In genomic region chrX:53251307-53251706, GRCh38 we compare ENCODE assay signal across 17 cellular contexts. TPM values are rescaled to one million over a fixed set of nuclear protein-coding genes. Genes with fewer than 3 reads are reported as not detected.
DNase-seq lines count a peak whose midpoint lies in the region; TF ChIP-seq lines count a peak whose summit lies in the region.
"Had no signal": no experiment of that assay in that cellular context is flagged by ENCODE, and none has a peak within 500 bp of the region (broad histone marks: within the 10 kb centered on the region; RNA-seq: fewer than 3 reads in every experiment).

No MANE protein-coding gene starts in this region.

- DNase-seq in AG08395 (ENCODE audit: low spot score), result peak; percentile 25
- DNase-seq in HCEC 1CT, result peak; percentile 78
- no peak for DNase-seq in endothelial cell (ENCODE audit: low spot score)
- peak; percentile 67 to 81 for DNase-seq in foreskin fibroblast
- no peak for DNase-seq in NCI-H1048 (lab: John Stamatoyannopoulos, UW)
- no peak for DNase-seq in MV-4-11 (lab: John Stamatoyannopoulos, UW)
- DNase-seq in KG1 (lab: John Stamatoyannopoulos, UW), result no peak
- no peak for DNase-seq in progenitor cell of endocrine pancreas (ENCODE audit: low spot score, unreplicated experiment)
- DNase-seq: CD4-positive, CD25-positive, alpha-beta regulatory T cell; GM23248; NCI-H1092 treated with DMSO at 0.1 percent for 48 hours; NCI-H1694 treated with DMSO at 0.1 percent for 48 hours; NCI-H345; NCI-H526 had no signal

- no peaks in the 10 kb centered on the region for H3K9me3 Mint-ChIP-seq in endothelial cell (ENCODE audit: unreplicated experiment)
- H3K9me3 Mint-ChIP-seq in progenitor cell of endocrine pancreas (ENCODE audit: low read depth), result peaks cover 5% of the 10 kb centered on the region
- H3K9me3 Mint-ChIP-seq: CD4-positive, CD25-positive, alpha-beta regulatory T cell had no signal

- H3K4me3 Mint-ChIP-seq in endothelial cell (ENCODE audit: unreplicated experiment) (no peak overlapping the region), progenitor cell of endocrine pancreas (ENCODE audit: low read depth) (no peak overlapping the region)
- H3K4me3 Mint-ChIP-seq: CD4-positive, CD25-positive, alpha-beta regulatory T cell had no signal

- TF ChIP-seq CTCF in endothelial cell (IDR thresholded peaks at IDR 0.05; ENCODE audit: unreplicated experiment) (no peak), foreskin fibroblast (IDR thresholded peaks at IDR 0.05; ENCODE audit: low read depth, low read length) (no peak), progenitor cell of endocrine pancreas (IDR thresholded peaks at IDR 0.05; ENCODE audit: unreplicated experiment) (no peak)

- H3K27ac Mint-ChIP-seq in endothelial cell (ENCODE audit: unreplicated experiment), result peak overlapping the region; percentile 30
- no peak overlapping the region for H3K27ac Mint-ChIP-seq in progenitor cell of endocrine pancreas
- H3K27ac Mint-ChIP-seq: CD4-positive, CD25-positive, alpha-beta regulatory T cell had no signal

- no peak overlapping the region for H3K4me3 ChIP-seq in foreskin fibroblast (ENCODE audit: low read depth in 1 of 2, low read length in 2 of 2)
- H3K4me3 ChIP-seq: GM12878, GM23248, K562, SJSA1 had no signal

- H3K27me3 Mint-ChIP-seq in endothelial cell (ENCODE audit: unreplicated experiment) (peaks cover 4% of the 10 kb centered on the region), progenitor cell of endocrine pancreas (no peaks in the 10 kb centered on the region)
- H3K27me3 Mint-ChIP-seq: CD4-positive, CD25-positive, alpha-beta regulatory T cell had no signal

- H3K36me3 Mint-ChIP-seq in endothelial cell (ENCODE audit: low read depth, unreplicated experiment) (peaks cover 11% of the 10 kb centered on the region), progenitor cell of endocrine pancreas (ENCODE audit: insufficient read depth) (peaks cover 4% of the 10 kb centered on the region)
- H3K36me3 Mint-ChIP-seq: CD4-positive, CD25-positive, alpha-beta regulatory T cell had no signal

- H3K4me1 Mint-ChIP-seq in endothelial cell (ENCODE audit: unreplicated experiment), result peaks cover 15% of the 10 kb centered on the region
- no peaks in the 10 kb centered on the region for H3K4me1 Mint-ChIP-seq in progenitor cell of endocrine pancreas (ENCODE audit: low read depth)
- H3K4me1 Mint-ChIP-seq: CD4-positive, CD25-positive, alpha-beta regulatory T cell had no signal

RNA-seq across cellular contexts. Expression of gene KDM5C, which starts 26.3 kb away (rescaled TPM):
- total RNA-seq in endothelial cell (ENCODE audit: unreplicated experiment), result 132 TPM
- 109 and 112 TPM in 2 replicates for total RNA-seq in progenitor cell of endocrine pancreas

RNA-seq across cellular contexts. Expression of gene IQSEC2, which starts 30.1 kb away (rescaled TPM):
- 38.9 TPM for total RNA-seq in endothelial cell (ENCODE audit: unreplicated experiment)
- 15.1 and 18.1 TPM in 2 replicates for total RNA-seq in progenitor cell of endocrine pancreas

Comparison
In these comparisons a context has a peak if more than half of its experiments do, and no peak if none do; other contexts are left out.
1. DNase-seq: peak in AG08395 (single experiment), HCEC 1CT (single experiment) and foreskin fibroblast (2 of 2); none in endothelial cell (single experiment), NCI-H1048 (single experiment), MV-4-11 (single experiment), KG1 (single experiment) and progenitor cell of endocrine pancreas (single experiment).